ENCODE assay signal across 1 cellular context in the genomic region with DNA sequence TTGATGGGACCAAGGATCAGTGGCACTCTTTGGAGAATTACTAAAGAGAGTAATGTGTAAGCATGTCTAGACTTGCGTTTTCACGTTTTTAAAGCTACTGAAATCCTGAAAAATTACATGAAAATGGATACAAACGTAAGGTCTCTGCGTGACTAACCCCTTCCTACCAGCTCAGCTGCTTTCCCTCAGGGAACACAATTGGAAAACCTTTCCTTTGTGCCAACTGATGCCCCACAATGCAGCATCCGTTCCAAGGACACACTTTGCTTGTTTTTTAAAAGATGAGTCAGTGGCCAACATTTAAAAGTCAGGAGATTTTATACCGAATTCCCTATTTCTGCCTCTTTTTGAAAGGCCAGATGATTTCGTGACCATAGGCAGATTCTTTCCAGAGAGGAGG.
TF ChIP-seq lines count a peak whose summit lies in the region.

No MANE protein-coding gene starts in this region.

TF ChIP-seq in H1, 55 proteins besides CTCF, POLR2A, EP300 and RAD21 (continued from another document):
- TF ChIP-seq SRF (IDR thresholded peaks at IDR 0.05; ENCODE audit: low read depth, low read length) (no peak), POU5F1 (IDR thresholded peaks at IDR 0.05; ENCODE audit: low read depth, low read length) (no peak)
